1 cellular context compared by ENCODE assay signal in genomic region chr21:32682696-32683474, GRCh38.
A peak's percentile ranks its signal among the peaks of the same experiment; 100 is the strongest.
TF ChIP-seq lines count a peak whose summit lies in the region.

No MANE protein-coding gene starts in this region.

TF ChIP-seq in K562, 482 proteins besides CTCF, POLR2A, EP300 and RAD21:
- TF ChIP-seq NFIC (IDR thresholded peaks at IDR 0.05) = peak; percentile 38; the same call in 1 of the 2 replicates
- TF ChIP-seq ADNP (tag; IDR thresholded peaks at IDR 0.05) = peak; percentile 46; the same call in 1 of the 2 replicates
- TF ChIP-seq ILF3 (IDR thresholded peaks at IDR 0.05; ENCODE audit: borderline replicate concordance) = no peak
- TF ChIP-seq STAG1 (CRISPR knock-in tag; IDR thresholded peaks at IDR 0.05; ENCODE audit: borderline replicate concordance) = no peak
- 0 out of 2 replicates have a peak, but pooled peaks have one; percentile 3 for TF ChIP-seq TAL1 (IDR thresholded peaks at IDR 0.05)
- TF ChIP-seq, protein P1, sequence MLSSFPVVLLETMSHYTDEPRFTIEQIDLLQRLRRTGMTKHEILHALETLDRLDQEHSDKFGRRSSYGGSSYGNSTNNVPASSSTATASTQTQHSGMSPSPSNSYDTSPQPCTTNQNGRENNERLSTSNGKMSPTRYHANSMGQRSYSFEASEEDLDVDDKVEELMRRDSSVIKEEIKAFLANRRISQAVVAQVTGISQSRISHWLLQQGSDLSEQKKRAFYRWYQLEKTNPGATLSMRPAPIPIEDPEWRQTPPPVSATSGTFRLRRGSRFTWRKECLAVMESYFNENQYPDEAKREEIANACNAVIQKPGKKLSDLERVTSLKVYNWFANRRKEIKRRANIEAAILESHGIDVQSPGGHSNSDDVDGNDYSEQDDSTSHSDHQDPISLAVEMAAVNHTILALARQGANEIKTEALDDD (IDR thresholded peaks at IDR 0.05) = peak; percentile 49; the same call in 1 of the 2 replicates
- TF ChIP-seq ZNF143 (CRISPR knock-in tag; IDR thresholded peaks at IDR 0.05) = no peak
- peak; percentile 37 for TF ChIP-seq ARID1B (IDR thresholded peaks at IDR 0.05)
- no peak for TF ChIP-seq SIN3A (IDR thresholded peaks at IDR 0.05; ENCODE audit: borderline replicate concordance in 2 of 2, control insufficient read depth in 1 of 2, low read depth in 2 of 2, low read length in 2 of 2)
- TF ChIP-seq, protein P2, sequence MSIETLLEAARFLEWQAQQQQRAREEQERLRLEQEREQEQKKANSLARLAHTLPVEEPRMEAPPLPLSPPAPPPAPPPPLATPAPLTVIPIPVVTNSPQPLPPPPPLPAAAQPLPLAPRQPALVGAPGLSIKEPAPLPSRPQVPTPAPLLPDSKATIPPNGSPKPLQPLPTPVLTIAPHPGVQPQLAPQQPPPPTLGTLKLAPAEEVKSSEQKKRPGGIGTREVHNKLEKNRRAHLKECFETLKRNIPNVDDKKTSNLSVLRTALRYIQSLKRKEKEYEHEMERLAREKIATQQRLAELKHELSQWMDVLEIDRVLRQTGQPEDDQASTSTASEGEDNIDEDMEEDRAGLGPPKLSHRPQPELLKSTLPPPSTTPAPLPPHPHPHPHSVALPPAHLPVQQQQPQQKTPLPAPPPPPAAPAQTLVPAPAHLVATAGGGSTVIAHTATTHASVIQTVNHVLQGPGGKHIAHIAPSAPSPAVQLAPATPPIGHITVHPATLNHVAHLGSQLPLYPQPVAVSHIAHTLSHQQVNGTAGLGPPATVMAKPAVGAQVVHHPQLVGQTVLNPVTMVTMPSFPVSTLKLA (conservative IDR thresholded peaks at IDR 0.05) = 0 out of 4 replicates have a peak, but pooled peaks of 1 of the 2 experiments have one; percentile 21
- TF ChIP-seq CREB1 (IDR thresholded peaks at IDR 0.05) = no peak
- no peak for TF ChIP-seq CREB1 (CRISPR knock-in tag; IDR thresholded peaks at IDR 0.05)
- TF ChIP-seq MAFF (IDR thresholded peaks at IDR 0.05; ENCODE audit: low read length) = no peak
- TF ChIP-seq PHF20 (IDR thresholded peaks at IDR 0.05; ENCODE audit: partially characterized antibody) = no peak
- TF ChIP-seq PML (IDR thresholded peaks at IDR 0.05; ENCODE audit: low read length) = no peak
- TF ChIP-seq ZNF232 (CRISPR knock-in tag; IDR thresholded peaks at IDR 0.05) = no peak
